14 cellular contexts compared by ENCODE assay signal in the genomic region with DNA sequence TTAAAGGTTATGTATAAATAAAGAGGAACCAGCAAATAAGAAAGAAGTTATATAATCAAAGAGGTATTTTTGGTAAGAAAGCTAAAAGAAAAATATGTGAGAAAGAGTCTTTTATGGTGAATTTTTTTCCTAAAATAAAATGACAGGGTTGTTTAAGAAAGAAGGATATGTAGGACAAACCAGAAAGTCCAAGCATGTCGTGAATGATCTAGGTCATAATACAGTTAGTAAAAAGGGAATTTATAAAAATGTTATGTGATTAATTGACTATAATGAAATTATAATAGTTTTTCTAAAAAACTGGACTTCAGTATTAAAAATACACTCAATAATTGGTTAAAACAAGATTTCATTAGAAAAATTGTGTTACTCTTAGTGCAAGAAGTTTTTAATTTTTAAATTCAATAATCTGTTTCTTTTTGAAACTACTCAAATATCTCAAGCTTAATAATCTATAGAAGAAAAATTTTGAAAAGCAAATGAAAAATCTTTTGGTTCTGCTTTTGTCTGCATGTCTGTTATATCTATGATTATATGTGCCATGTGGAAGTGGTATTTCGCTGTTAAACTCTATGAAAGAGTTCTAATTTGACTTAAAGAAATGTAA. TPM values are rescaled to one million over a fixed set of nuclear protein-coding genes. Genes with fewer than 3 reads are reported as not detected.
DNase-seq lines count a peak whose midpoint lies in the region; ATAC-seq, FAIRE-seq and TF ChIP-seq lines count a peak whose summit lies in the region.
"Had no signal": no experiment of that assay in that cellular context is flagged by ENCODE, and none has a peak within 500 bp of the region (broad histone marks: within the 10 kb centered on the region; RNA-seq: fewer than 3 reads in every experiment).

No MANE protein-coding gene starts in this region.

- POLR2A ChIA-PET in HCT116 (lab: Charles Lee) = no interaction called here

- peaks cover 57% of the 10 kb centered on the region for H3K79me2 ChIP-seq in HCT116 (ENCODE audit: insufficient read depth, low read length)

- DNase-seq in DMS 273 (lab: John Stamatoyannopoulos, UW; ENCODE audit: unreplicated experiment) (peak; percentile 80), HCT116 (ENCODE audit: low read depth, low spot score) (peak; percentile 74), RPMI7951 (ENCODE audit: low read depth) (peak; percentile 82), foreskin melanocyte (peak; percentile 49), OCI-M2 (lab: John Stamatoyannopoulos, UW; ENCODE audit: unreplicated experiment) (no peak), HTR-8/SVneo (ENCODE audit: insufficient read length, low spot score) (no peak)
- DNase-seq: activated CD4-positive, alpha-beta T cell treated with anti-CD3 and anti-CD28 coated beads, Interleukin-2, amount 10 ng/mL, durations not matched to agents 24 days and 14 days; activated naive CD4-positive, alpha-beta T cell; CD4-positive, alpha-beta memory T cell; heart right ventricle; mucosa of descending colon; NCI-H1436 treated with DMSO at 0.1 percent for 48 hours had no signal

- no peak for TF ChIP-seq CTCF in HCT116 (IDR thresholded peaks at IDR 0.05 in 2 of 3, conservative IDR thresholded peaks at IDR 0.05 in 1 of 3; ENCODE audit: borderline replicate concordance in 1 of 3, insufficient read depth in 1 of 3, low read depth in 2 of 3, low read length in 2 of 3)

- peaks cover 0 to 19% of the 10 kb centered on the region in 2 experiments; a peak in 1 of 4 replicates for H3K36me3 ChIP-seq in HCT116 (ENCODE audit: control insufficient read depth in 1 of 2, insufficient read depth in 2 of 2, low read length in 2 of 2)

- H3K27ac ChIP-seq in HCT116 (ENCODE audit: low read depth, low read length) = no peak overlapping the region
- H3K27ac ChIP-seq: heart right ventricle had no signal

- ATAC-seq in HCT116 (no peak), HG03159 (IDR thresholded peaks at IDR 0.05; ENCODE audit: unreplicated experiment) (no peak), HG03565 (IDR thresholded peaks at IDR 0.05; ENCODE audit: unreplicated experiment) (no peak)
- ATAC-seq: heart right ventricle, mucosa of descending colon had no signal

- no peaks in the 10 kb centered on the region for H3K4me1 ChIP-seq in HCT116 (ENCODE audit: control insufficient read depth in 1 of 2, insufficient read depth in 2 of 2, low read length in 2 of 2)

- CTCF ChIA-PET in HCT116 (lab: Charles Lee) = no interaction called here

- H3K9me3 ChIP-seq in HCT116 (ENCODE audit: control insufficient read depth in 1 of 2, insufficient read depth in 1 of 2, low read depth in 1 of 2, low read length in 2 of 2) = peaks cover 16 to 18% of the 10 kb centered on the region in 2 experiments; a peak in 3 of 4 replicates

- BruUV-seq in HCT116 (replicated peaks; lab: Mats Ljungman, UMichigan) = no TSS peak

- no peak overlapping the region for H3K4me3 ChIP-seq in HCT116 (replicated peaks in 1 of 2; ENCODE audit: low read depth in 1 of 2, low read length in 2 of 2)
- H3K4me3 ChIP-seq: heart right ventricle, mucosa of descending colon had no signal

- no peaks in the 10 kb centered on the region for H3K9me2 ChIP-seq in HCT116 (ENCODE audit: insufficient read depth)

- no peak overlapping the region for H3K9ac ChIP-seq in HCT116 (ENCODE audit: low read length)

- no peaks in the 10 kb centered on the region for H3K27me3 ChIP-seq in HCT116 (ENCODE audit: insufficient read depth, low read length)
- H3K27me3 ChIP-seq: heart right ventricle had no signal

- no peaks in the 10 kb centered on the region for H4K20me1 ChIP-seq in HCT116 (ENCODE audit: insufficient read depth)

- intact Hi-C loops in HCT116 (cut with micrococcal nuclease) = no loop called here

- no peak for TF ChIP-seq RAD21 in HCT116 (IDR thresholded peaks at IDR 0.05; ENCODE audit: low read depth)

- TF ChIP-seq POLR2A in HCT116 (IDR thresholded peaks at IDR 0.05; ENCODE audit: borderline replicate concordance, extremely low read depth, insufficient read depth, insufficient read length) = no peak

- H3K4me2 ChIP-seq in HCT116 (ENCODE audit: low read length) = no peak overlapping the region

- H2AFZ ChIP-seq in HCT116 (ENCODE audit: low read depth, low read length, poor library complexity, severe bottlenecking) = no peak overlapping the region

- FAIRE-seq in HTR-8/SVneo (lab: Jason Lieb, UNC) = no peak

- RAD21 ChIA-PET in HCT116 (lab: Charles Lee; ENCODE audit: low non-redundant PET in 1 of 2, low total read pairs in 2 of 2, uncharacterized antibody in 2 of 2, unreplicated experiment in 2 of 2) = no interaction called here

TF ChIP-seq in HCT116, 20 proteins besides CTCF, POLR2A, EP300 and RAD21:
- TF ChIP-seq CBX3 (IDR thresholded peaks at IDR 0.05; ENCODE audit: low read depth) (peak; percentile 67; the same call in 1 of the 2 replicates), YY1 (IDR thresholded peaks at IDR 0.05; ENCODE audit: extremely low read depth, insufficient replicate concordance, low read depth, low read length) (no peak)
TF ChIP-seq in HCT116: peak in this region for 1.

RNA-seq across cellular contexts. Expression of a gene that starts 23.3 kb away (rescaled TPM):
- total RNA-seq in HCT116 (2021; ENCODE audit: unreplicated experiment) = 89.0 TPM
- 32.4 and 42.3 TPM in 2 replicates for polyA plus RNA-seq in HCT116 (2012)
- 30.6 and 31.5 TPM in 2 replicates for total RNA-seq in RPMI7951 (2014; rRNA removed; shearing (Covaris generic))

RNA-seq across cellular contexts. Expression of a gene that starts 28.5 kb away (rescaled TPM):
- total RNA-seq in HCT116 (2021; ENCODE audit: unreplicated experiment) = 81.0 TPM
- polyA plus RNA-seq in HCT116 (2012) = 27.1 and 50.7 TPM in 2 replicates
- 86.7 and 100 TPM in 2 replicates for total RNA-seq in RPMI7951 (2014; rRNA removed; shearing (Covaris generic))

Comparison
In these comparisons a context has a peak if more than half of its experiments do, and no peak if none do; other contexts are left out.
1. DNase-seq: peak in DMS 273 (single experiment), HCT116 (single experiment), RPMI7951 (single experiment) and foreskin melanocyte (single experiment); none in OCI-M2 (single experiment) and HTR-8/SVneo (single experiment).